ENCODE assay signal across 15 cellular contexts in genomic region chr21:18030248-18030647, GRCh38.
DNase-seq lines count a peak whose midpoint lies in the region; ATAC-seq and TF ChIP-seq lines count a peak whose summit lies in the region.
"Had no signal": no experiment of that assay in that cellular context is flagged by ENCODE, and none has a peak within 500 bp of the region (broad histone marks: within the 10 kb centered on the region; RNA-seq: fewer than 3 reads in every experiment).

No MANE protein-coding gene starts in this region.

- ATAC-seq in HG02623 (IDR thresholded peaks at IDR 0.05; ENCODE audit: unreplicated experiment) (peak; percentile 61), gastrocnemius medialis (no peak)
- ATAC-seq: A549, GM23338, WTC11 had no signal

- no peaks in the 10 kb centered on the region for H3K9me3 Mint-ChIP-seq in activated CD4-positive, alpha-beta T cell treated with anti-CD3 and anti-CD28 coated beads, Interleukin-2, amount 10 ng/mL, durations not matched to agents 24 days and 14 days
- H3K9me3 Mint-ChIP-seq: CD4-positive, alpha-beta T cell; GM23338 had no signal

- H3F3A ChIP-seq in MM.1S (ENCODE audit: insufficient read depth, low read length), result no peaks in the 10 kb centered on the region

- in situ Hi-C loops in mammary epithelial cell (cut with MboI; ENCODE audit: low sequenced_read_pairs in 2 of 2), result no loop called here
- in situ Hi-C loops in gastrocnemius medialis (cut with MboI; ENCODE audit: low sequenced_read_pairs in 4 of 4), result no loop called here

- H3K9ac ChIP-seq in MM.1S (ENCODE audit: low read length), result no peak overlapping the region
- H3K9ac ChIP-seq in mammary epithelial cell (ENCODE audit: insufficient read depth, low read length), result no peak overlapping the region

- TF ChIP-seq CTCF in MM.1S (IDR thresholded peaks at IDR 0.05; ENCODE audit: low read length) (no peak), mammary epithelial cell (conservative IDR thresholded peaks at IDR 0.05 in 1 of 2, IDR thresholded peaks at IDR 0.05 in 1 of 2; ENCODE audit: extremely low read depth in 1 of 2, insufficient read depth in 1 of 2, low read depth in 1 of 2, low read length in 2 of 2) (no peak), gastrocnemius medialis (IDR thresholded peaks at IDR 0.05 in 4 of 5, conservative IDR thresholded peaks at IDR 0.05 in 1 of 5) (no peak)

- TF ChIP-seq POLR2A in gastrocnemius medialis (IDR thresholded peaks at IDR 0.05), result no peak

- H3K27ac ChIP-seq in MM.1S (ENCODE audit: low read length) (peak overlapping the region; percentile 12; the same call in 1 of the 2 replicates), mammary epithelial cell (ENCODE audit: insufficient read depth, low read depth, low read length) (no peak overlapping the region), gastrocnemius medialis (no peak overlapping the region)
- H3K27ac ChIP-seq: A549, adrenal gland, stomach had no signal

- DNase-seq in activated CD4-positive, alpha-beta T cell treated with anti-CD3 and anti-CD28 coated beads for 48 hours, result peak; percentile 5
- DNase-seq in activated CD4-positive, alpha-beta T cell treated with anti-CD3 and anti-CD28 coated beads, Interleukin-2, amount 10 ng/mL, durations not matched to agents 24 days and 14 days, result no peak
- DNase-seq in MM.1S, result peak; percentile 82
- peak; percentile 16 for DNase-seq in mammary epithelial cell
- DNase-seq in posterior vena cava (ENCODE audit: low spot score), result no peak
- DNase-seq in gastrocnemius medialis, result no peak
- no peak for DNase-seq in hepatic stellate cell (ENCODE audit: low spot score)
- DNase-seq: adrenal gland; CD4-positive, alpha-beta T cell; stomach had no signal

- 5% methylated on average over 4 of the region's 4 CpGs for WGBS in mammary epithelial cell (ENCODE audit: low coverage, missing lambda C conversion rate)

- intact Hi-C loops in activated CD4-positive, alpha-beta T cell treated with anti-CD3 and anti-CD28 coated beads, Interleukin-2, amount 10 ng/mL, durations not matched to agents 24 days and 14 days (cut with micrococcal nuclease), result no loop called here
- intact Hi-C loops in mammary epithelial cell (cut with micrococcal nuclease) (no loop called here), posterior vena cava (cut with DNase I) (no loop called here), gastrocnemius medialis (cut with DNase I; ENCODE audit: low total_unique reads) (no loop called here)

- peaks cover 2% of the 10 kb centered on the region for H3K4me1 Mint-ChIP-seq in activated CD4-positive, alpha-beta T cell treated with anti-CD3 and anti-CD28 coated beads, Interleukin-2, amount 10 ng/mL, durations not matched to agents 24 days and 14 days
- H3K4me1 Mint-ChIP-seq: mesothelial cell of epicardium had no signal

- H3K4me1 ChIP-seq in MM.1S (ENCODE audit: low read length), result peaks cover 11% of the 10 kb centered on the region
- no peaks in the 10 kb centered on the region for H3K4me1 ChIP-seq in mammary epithelial cell (ENCODE audit: insufficient read depth, low read length)
- no peaks in the 10 kb centered on the region for H3K4me1 ChIP-seq in gastrocnemius medialis
- H3K4me1 ChIP-seq: A549, adrenal gland, stomach had no signal

- H4K20me1 ChIP-seq in MM.1S (ENCODE audit: insufficient read depth, low read length) (no peaks in the 10 kb centered on the region), mammary epithelial cell (ENCODE audit: insufficient read depth, low read length) (no peaks in the 10 kb centered on the region)

- no peaks in the 10 kb centered on the region for H3K9me2 ChIP-seq in MM.1S (replicated peaks; ENCODE audit: insufficient read depth, low read length)

- no TSS peak for BruUV-seq in mammary epithelial cell (replicated peaks; lab: Mats Ljungman, UMichigan)

- H3K27me3 Mint-ChIP-seq in activated CD4-positive, alpha-beta T cell treated with anti-CD3 and anti-CD28 coated beads, Interleukin-2, amount 10 ng/mL, durations not matched to agents 24 days and 14 days, result no peaks in the 10 kb centered on the region
- H3K27me3 Mint-ChIP-seq: CD4-positive, alpha-beta T cell had no signal

- H2AFZ ChIP-seq in MM.1S (ENCODE audit: low read length) (no peak overlapping the region), mammary epithelial cell (ENCODE audit: low read depth, low read length) (no peak overlapping the region)
- H2AFZ ChIP-seq: GM23338 had no signal

- H3K27me3 ChIP-seq in MM.1S (replicated peaks; ENCODE audit: insufficient read depth, low read length), result no peaks in the 10 kb centered on the region
- H3K27me3 ChIP-seq in mammary epithelial cell (ENCODE audit: insufficient read depth, low read length), result no peaks in the 10 kb centered on the region
- H3K27me3 ChIP-seq in gastrocnemius medialis, result no peaks in the 10 kb centered on the region
- H3K27me3 ChIP-seq: adrenal gland, stomach had no signal

- CTCF ChIA-PET in mammary epithelial cell (lab: Charles Lee; ENCODE audit: low non-redundant PET), result no interaction called here

- dilution Hi-C loops in mammary epithelial cell (cut with HindIII; ENCODE audit: low sequenced_read_pairs), result no loop called here

- H3K36me3 ChIP-seq in MM.1S (replicated peaks; ENCODE audit: insufficient read depth, low read length) (no peaks in the 10 kb centered on the region), mammary epithelial cell (ENCODE audit: insufficient read depth, low read length) (no peaks in the 10 kb centered on the region), gastrocnemius medialis (no peaks in the 10 kb centered on the region)
- H3K36me3 ChIP-seq: adrenal gland, stomach had no signal

- H3K27ac Mint-ChIP-seq in activated CD4-positive, alpha-beta T cell treated with anti-CD3 and anti-CD28 coated beads, Interleukin-2, amount 10 ng/mL, durations not matched to agents 24 days and 14 days, result no peak overlapping the region
- H3K27ac Mint-ChIP-seq: CD4-positive, alpha-beta T cell; GM23338; mesothelial cell of epicardium; WTC11 had no signal

- H3K4me3 ChIP-seq in MM.1S (ENCODE audit: low read length) (no peak overlapping the region), mammary epithelial cell (replicated peaks in 1 of 3; ENCODE audit: insufficient read depth in 1 of 3, low read depth in 2 of 3, low read length in 3 of 3) (no peak overlapping the region), gastrocnemius medialis (no peak overlapping the region)
- H3K4me3 ChIP-seq: A549, adrenal gland, GM23338, stomach had no signal

- H3K9me3 ChIP-seq in MM.1S (replicated peaks; ENCODE audit: insufficient read depth, low read length) (no peaks in the 10 kb centered on the region), mammary epithelial cell (replicated peaks; ENCODE audit: insufficient read depth, low read length) (peaks cover 23% of the 10 kb centered on the region), gastrocnemius medialis (no peaks in the 10 kb centered on the region)
- H3K9me3 ChIP-seq: A549, adrenal gland had no signal

- H3K4me2 ChIP-seq in MM.1S (ENCODE audit: low read depth, low read length) (peak overlapping the region; percentile 25; the same call in 1 of the 2 replicates), mammary epithelial cell (ENCODE audit: insufficient read depth, low read depth, low read length) (no peak overlapping the region)
- H3K4me2 ChIP-seq: A549, GM23338 had no signal

- H3K79me2 ChIP-seq in MM.1S (ENCODE audit: low read length), result no peaks in the 10 kb centered on the region
- H3K79me2 ChIP-seq in mammary epithelial cell (ENCODE audit: insufficient read depth, low read length), result no peaks in the 10 kb centered on the region

- no peaks in the 10 kb centered on the region for H3K36me3 Mint-ChIP-seq in activated CD4-positive, alpha-beta T cell treated with anti-CD3 and anti-CD28 coated beads, Interleukin-2, amount 10 ng/mL, durations not matched to agents 24 days and 14 days (ENCODE audit: low read depth)
- H3K36me3 Mint-ChIP-seq: WTC11 had no signal

- H3K4me3 Mint-ChIP-seq in activated CD4-positive, alpha-beta T cell treated with anti-CD3 and anti-CD28 coated beads, Interleukin-2, amount 10 ng/mL, durations not matched to agents 24 days and 14 days, result no peak overlapping the region
- H3K4me3 Mint-ChIP-seq: CD4-positive, alpha-beta T cell; GM23338; mesothelial cell of epicardium; WTC11 had no signal

Comparison
In these comparisons a context has a peak if more than half of its experiments do, and no peak if none do; other contexts are left out.
1. DNase-seq: peak in activated CD4-positive, alpha-beta T cell treated with anti-CD3 and anti-CD28 coated beads for 48 hours (single experiment), MM.1S (single experiment) and mammary epithelial cell (single experiment); none in activated CD4-positive, alpha-beta T cell treated with anti-CD3 and anti-CD28 coated beads, Interleukin-2, amount 10 ng/mL, durations not matched to agents 24 days and 14 days (single experiment), posterior vena cava (single experiment), gastrocnemius medialis (0 of 2) and hepatic stellate cell (single experiment).